ENCODE assay signal across 11 cellular contexts in the genomic region with DNA sequence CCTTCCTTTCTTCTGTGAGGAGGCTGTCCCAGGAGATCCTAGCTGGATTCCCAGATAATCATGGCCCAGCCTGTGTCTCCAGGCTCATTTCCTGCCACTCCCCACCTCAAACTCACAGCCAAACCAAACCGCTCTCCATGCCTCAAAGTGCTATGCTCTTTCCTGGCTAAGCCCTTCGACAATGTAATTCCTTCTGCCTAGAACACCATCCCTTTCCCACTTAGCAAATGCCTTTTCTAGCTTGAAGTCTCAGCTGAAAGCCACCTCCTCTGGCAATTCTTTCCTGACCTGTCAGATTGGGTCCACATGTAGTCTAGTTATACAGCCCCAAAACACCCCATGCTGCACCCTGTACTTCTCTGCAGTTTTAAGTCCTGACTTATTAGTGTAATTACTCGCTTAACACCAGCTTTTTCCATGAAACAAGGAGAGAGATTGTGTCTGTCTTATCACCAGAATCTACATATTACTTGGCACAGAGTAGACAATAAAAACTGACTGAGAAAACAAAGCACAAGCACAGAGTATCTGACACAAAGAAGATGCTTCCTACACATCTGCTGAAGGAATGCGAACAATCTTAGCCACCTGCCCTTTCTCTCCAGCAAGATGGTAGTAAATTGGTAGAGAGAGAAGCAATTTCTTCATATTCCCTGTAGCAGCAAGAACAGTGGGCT. TPM values are rescaled to one million over a fixed set of nuclear protein-coding genes. Genes with fewer than 3 reads are reported as not detected.
A peak's percentile ranks its signal among the peaks of the same experiment; 100 is the strongest.
DNase-seq lines count a peak whose midpoint lies in the region; ATAC-seq, FAIRE-seq and TF ChIP-seq lines count a peak whose summit lies in the region.
"Had no signal": no experiment of that assay in that cellular context is flagged by ENCODE, and none has a peak within 500 bp of the region (broad histone marks: within the 10 kb centered on the region; RNA-seq: fewer than 3 reads in every experiment).

No MANE protein-coding gene starts in this region.

- peaks cover 85% of the 10 kb centered on the region for H3K4me1 ChIP-seq in HepG2 (ENCODE audit: insufficient read depth, low read length)
- H3K4me1 ChIP-seq in thymus (ENCODE audit: control insufficient read depth, insufficient read depth, low read length) = peaks cover 7% of the 10 kb centered on the region

- peaks cover 67% of the 10 kb centered on the region for H3K4me1 Mint-ChIP-seq in activated CD4-positive, alpha-beta T cell treated with anti-CD3 and anti-CD28 coated beads for 36 hours
- H3K4me1 Mint-ChIP-seq in dendritic cell treated with granulocyte-macrophage colony-stimulating factor and Interleukin-4, amounts not matched to agents 40 ng/mL and 50 ng/mL, for 4 days (ENCODE audit: low read depth) = peaks cover 89% of the 10 kb centered on the region

- TF ChIP-seq CTCF in HepG2 (CRISPR knock-in tag; IDR thresholded peaks at IDR 0.05) = no peak

- H3K27me3 Mint-ChIP-seq in activated CD4-positive, alpha-beta T cell treated with anti-CD3 and anti-CD28 coated beads for 36 hours = no peaks in the 10 kb centered on the region
- H3K27me3 Mint-ChIP-seq in dendritic cell treated with granulocyte-macrophage colony-stimulating factor and Interleukin-4, amounts not matched to agents 40 ng/mL and 50 ng/mL, for 4 days = no peaks in the 10 kb centered on the region

- TF ChIP-seq EP300 in HepG2 (IDR thresholded peaks at IDR 0.05; ENCODE audit: low read depth in 2 of 2, low read length in 2 of 2) = no peak
- no peak for TF ChIP-seq EP300 in HepG2 (CRISPR knock-in tag; IDR thresholded peaks at IDR 0.05; ENCODE audit: borderline replicate concordance)

- H3K36me3 ChIP-seq in HepG2 (replicated peaks in 1 of 2; ENCODE audit: control insufficient read depth in 1 of 2, insufficient read depth in 2 of 2, low read length in 2 of 2) (peaks cover 0 to 12% of the 10 kb centered on the region in 2 experiments; a peak in 2 of 5 replicates), thymus (ENCODE audit: control insufficient read depth, insufficient read depth) (peaks cover 3% of the 10 kb centered on the region)

- ATAC-seq in activated CD4-positive, alpha-beta T cell treated with anti-CD3 and anti-CD28 coated beads for 36 hours = no peak
- ATAC-seq in HepG2 (peak; percentile 49), GM19395 (IDR thresholded peaks at IDR 0.05; ENCODE audit: unreplicated experiment) (no peak)

- no peak for TF ChIP-seq RAD21 in HepG2 (CRISPR knock-in tag; IDR thresholded peaks at IDR 0.05)

- H3K4me2 ChIP-seq in HepG2 (ENCODE audit: low read depth, low read length) = peak overlapping the region; percentile 96

- H3K9me3 ChIP-seq in HepG2 (ENCODE audit: low read length) (no peaks in the 10 kb centered on the region), thymus (ENCODE audit: control insufficient read depth) (no peaks in the 10 kb centered on the region)

- H3K27ac ChIP-seq in HepG2 (ENCODE audit: extremely low read length, insufficient read depth, low read length) (peak overlapping the region; percentile 93), thymus (ENCODE audit: low read depth) (peak overlapping the region; percentile 48)
- H3K27ac ChIP-seq: SK-N-MC had no signal

- TF ChIP-seq POLR2A in HepG2 (IDR thresholded peaks at IDR 0.05; ENCODE audit: insufficient read depth in 1 of 2, low read depth in 2 of 2, low read length in 2 of 2) = no peak

- no peak overlapping the region for H2AFZ ChIP-seq in HepG2 (ENCODE audit: low read length)

- WGBS in HepG2 (ENCODE audit: low lambda C conversion rate) = 25% methylated on average over 4 of the region's 4 CpGs
- WGBS in thymus = 97% methylated on average over 4 of the region's 4 CpGs

- H3K27me3 ChIP-seq in HepG2 (ENCODE audit: control insufficient read depth in 1 of 2, insufficient read depth in 2 of 2, low read length in 2 of 2) (peaks cover 0 to under 1% of the 10 kb centered on the region in 2 experiments; a peak in 1 of 5 replicates), thymus (ENCODE audit: control insufficient read depth, insufficient read depth) (no peaks in the 10 kb centered on the region)

- POLR2A ChIA-PET in activated CD4-positive, alpha-beta T cell treated with anti-CD3 and anti-CD28 coated beads for 36 hours (lab: Charles Lee) = no interaction called here
- POLR2A ChIA-PET in HepG2 (lab: Yijun Ruan, JAX) = interaction anchor here (0.9 to 3.6 kb wide), 12 partner anchors 9 to 243 kb away, joined by 3 to 22 read pairs (median 4); a partner anchor contains a TSS

- H3K4me3 ChIP-seq in HepG2 (replicated peaks in 1 of 3; ENCODE audit: insufficient read depth in 1 of 3, low read depth in 2 of 3, low read length in 3 of 3) (peak overlapping the region; percentile 27 to 66 (median 46)), thymus (ENCODE audit: low read length) (no peak overlapping the region)
- H3K4me3 ChIP-seq: SK-N-MC had no signal

- no peak for DNase-seq in activated CD4-positive, alpha-beta T cell treated with anti-CD3 and anti-CD28 coated beads for 36 hours
- DNase-seq in activated CD4-positive, alpha-beta T cell treated with anti-CD3 and anti-CD28 coated beads for 4 hours = no peak
- DNase-seq in HepG2 (ENCODE audit: low spot score) (no peak), midbrain (lab: John Stamatoyannopoulos, UW) (no peak)
- no peak for DNase-seq in activated CD8-positive, alpha-beta memory T cell treated with anti-CD3 and anti-CD28 coated beads, Interleukin-2, amount 50 U/mL, for 48 hours
- DNase-seq: 8988T had no signal

- H3K36me3 Mint-ChIP-seq in activated CD4-positive, alpha-beta T cell treated with anti-CD3 and anti-CD28 coated beads for 36 hours (ENCODE audit: low read depth) = peaks cover 28% of the 10 kb centered on the region
- H3K36me3 Mint-ChIP-seq in dendritic cell treated with granulocyte-macrophage colony-stimulating factor and Interleukin-4, amounts not matched to agents 40 ng/mL and 50 ng/mL, for 4 days (ENCODE audit: low read depth) = peaks cover 88% of the 10 kb centered on the region

- in situ Hi-C loops in HepG2 (cut with HindIII; ENCODE audit: extremely low pct_ligation_motif_present, low pct_unique_long_range_greater_than_20kb) = no loop called here

- H3K9me3 Mint-ChIP-seq in activated CD4-positive, alpha-beta T cell treated with anti-CD3 and anti-CD28 coated beads for 36 hours (ENCODE audit: low read depth) = no peaks in the 10 kb centered on the region
- H3K9me3 Mint-ChIP-seq in dendritic cell treated with granulocyte-macrophage colony-stimulating factor and Interleukin-4, amounts not matched to agents 40 ng/mL and 50 ng/mL, for 4 days = no peaks in the 10 kb centered on the region

- intact Hi-C loops in activated CD4-positive, alpha-beta T cell treated with anti-CD3 and anti-CD28 coated beads for 36 hours (cut with DNase I, micrococcal nuclease) = no loop called here
- intact Hi-C loops in dendritic cell treated with granulocyte-macrophage colony-stimulating factor and Interleukin-4, amounts not matched to agents 40 ng/mL and 50 ng/mL, for 4 days (cut with micrococcal nuclease) = no loop called here
- intact Hi-C loops in HepG2 (cut with micrococcal nuclease; ENCODE audit: unreplicated experiment) = no loop called here

- CTCF ChIA-PET in activated CD4-positive, alpha-beta T cell treated with anti-CD3 and anti-CD28 coated beads for 36 hours (lab: Charles Lee) = interaction anchor here (1.0 to 1.1 kb wide), 2 partner anchors 11 to 152 kb away, joined by 3 to 8 read pairs; no protein-coding TSS in a partner anchor
- CTCF ChIA-PET in HepG2 (lab: Yijun Ruan, JAX; ENCODE audit: low intra/inter-chr PET ratio, low total read pairs) = no interaction called here

- peaks cover 80% of the 10 kb centered on the region for H3K79me2 ChIP-seq in HepG2 (ENCODE audit: insufficient read depth, low read length)

- no peak for FAIRE-seq in HepG2 (lab: Jason Lieb, UNC)

- H3K27ac Mint-ChIP-seq in activated CD4-positive, alpha-beta T cell treated with anti-CD3 and anti-CD28 coated beads for 36 hours = peak overlapping the region; percentile 4
- peak overlapping the region; percentile 7 for H3K27ac Mint-ChIP-seq in dendritic cell treated with granulocyte-macrophage colony-stimulating factor and Interleukin-4, amounts not matched to agents 40 ng/mL and 50 ng/mL, for 4 days

- H3K9ac ChIP-seq in HepG2 (ENCODE audit: insufficient read depth, low read depth, low read length) = peak overlapping the region; percentile 72

- no peaks in the 10 kb centered on the region for H4K20me1 ChIP-seq in HepG2 (ENCODE audit: insufficient read depth, low read length)

- TSS peak; percentile 91 for BruUV-seq in HepG2 (replicated peaks; lab: Mats Ljungman, UMichigan)

- H3K4me3 Mint-ChIP-seq in activated CD4-positive, alpha-beta T cell treated with anti-CD3 and anti-CD28 coated beads for 36 hours = no peak overlapping the region
- H3K4me3 Mint-ChIP-seq in dendritic cell treated with granulocyte-macrophage colony-stimulating factor and Interleukin-4, amounts not matched to agents 40 ng/mL and 50 ng/mL, for 4 days = no peak overlapping the region

RNA-seq across cellular contexts. Expression of a gene that starts 5.4 kb away (rescaled TPM):
- total RNA-seq in activated CD4-positive, alpha-beta T cell treated with anti-CD3 and anti-CD28 coated beads for 36 hours = 10 to 100 TPM; 48.4 to 60.4 TPM
- 38.7 and 46.2 TPM in 2 replicates for total RNA-seq in HepG2 (2016; rRNA removed; fragmentation: Illumina TruSeq; extraction: Trizol)
- total RNA-seq in HepG2 (2016; cell fraction: cytosol; rRNA removed; fragmentation: Illumina TruSeq; extraction: Trizol; ENCODE audit: low read depth) = 9.6 and 10.3 TPM in 2 replicates
- total RNA-seq in HepG2 (2016; cell fraction: insoluble cytoplasmic fraction; rRNA removed; fragmentation: Illumina TruSeq; extraction: Trizol) = 37.1 and 41.8 TPM in 2 replicates
- total RNA-seq in HepG2 (2016; cell fraction: membrane; rRNA removed; fragmentation: Illumina TruSeq; extraction: Trizol) = 26.1 and 27.6 TPM in 2 replicates
- 24.8 and 31.3 TPM in 2 replicates for total RNA-seq in HepG2 (2016; cell fraction: nucleus; rRNA removed; fragmentation: Illumina TruSeq; extraction: Trizol)
- polyA plus RNA-seq in HepG2 (2011; rRNA removed) (27.1 and 28.1 TPM in 2 replicates), thymus (31.3 TPM)
- polyA plus RNA-seq in HepG2 (2011; cell fraction: cytosol; rRNA removed) = 21.8 and 22.0 TPM in 2 replicates
- 35.8 and 38.4 TPM in 2 replicates for polyA plus RNA-seq in HepG2 (2011; cell fraction: nucleus; rRNA removed)
- polyA plus RNA-seq in HepG2 (2012) = 25.7 and 28.0 TPM in 2 replicates
- polyA plus RNA-seq in HepG2 (2016; cell fraction: cytosol; fragmentation: Illumina TruSeq; extraction: Trizol; ENCODE audit: low read depth) = 4.6 and 5.3 TPM in 2 replicates
- 44.5 and 52.1 TPM in 2 replicates for polyA plus RNA-seq in HepG2 (2016; cell fraction: insoluble cytoplasmic fraction; fragmentation: Illumina TruSeq; extraction: Trizol; ENCODE audit: low read depth)
- polyA plus RNA-seq in HepG2 (2016; cell fraction: membrane; fragmentation: Illumina TruSeq; extraction: Trizol; ENCODE audit: low read depth) = 13.3 and 13.6 TPM in 2 replicates
- polyA plus RNA-seq in HepG2 (2016; cell fraction: nucleus; fragmentation: Illumina TruSeq; extraction: Trizol; ENCODE audit: insufficient read depth, low read depth) = 60.9 and 65.2 TPM in 2 replicates
- polyA minus RNA-seq in HepG2 (2011; rRNA and poly(A)+ RNA removed; ENCODE audit: low replicate concordance) = 37.4 and 51.8 TPM in 2 replicates
- polyA minus RNA-seq in HepG2 (2011; cell fraction: cytosol; rRNA and poly(A)+ RNA removed) = 14.8 and 19.4 TPM in 2 replicates
- 23.9 and 26.0 TPM in 2 replicates for polyA minus RNA-seq in HepG2 (2011; cell fraction: nucleus; rRNA and poly(A)+ RNA removed)

RNA-seq across cellular contexts. Expression of a gene that starts 44.4 kb away (rescaled TPM):
- under 1 TPM; 0.18 to 0.26 TPM for total RNA-seq in activated CD4-positive, alpha-beta T cell treated with anti-CD3 and anti-CD28 coated beads for 36 hours
- total RNA-seq in HepG2 (2016; rRNA removed; fragmentation: Illumina TruSeq; extraction: Trizol) = 30.4 and 35.1 TPM in 2 replicates
- 5.9 and 7.6 TPM in 2 replicates for total RNA-seq in HepG2 (2016; cell fraction: cytosol; rRNA removed; fragmentation: Illumina TruSeq; extraction: Trizol; ENCODE audit: low read depth)
- 25.6 and 34.0 TPM in 2 replicates for total RNA-seq in HepG2 (2016; cell fraction: insoluble cytoplasmic fraction; rRNA removed; fragmentation: Illumina TruSeq; extraction: Trizol)
- 13.2 and 15.4 TPM in 2 replicates for total RNA-seq in HepG2 (2016; cell fraction: membrane; rRNA removed; fragmentation: Illumina TruSeq; extraction: Trizol)
- total RNA-seq in HepG2 (2016; cell fraction: nucleus; rRNA removed; fragmentation: Illumina TruSeq; extraction: Trizol) = 26.9 and 31.0 TPM in 2 replicates
- polyA plus RNA-seq in HepG2 (2011; rRNA removed) (38.2 and 41.7 TPM in 2 replicates), thymus (0.59 TPM)
- polyA plus RNA-seq in HepG2 (2011; cell fraction: cytosol; rRNA removed) = 29.0 and 39.2 TPM in 2 replicates
- polyA plus RNA-seq in HepG2 (2011; cell fraction: nucleus; rRNA removed) = 86.1 and 97.2 TPM in 2 replicates
- 34.9 and 37.3 TPM in 2 replicates for polyA plus RNA-seq in HepG2 (2012)
- 4.4 and 6.6 TPM in 2 replicates for polyA plus RNA-seq in HepG2 (2016; cell fraction: cytosol; fragmentation: Illumina TruSeq; extraction: Trizol; ENCODE audit: low read depth)
- 20.8 and 23.2 TPM in 2 replicates for polyA plus RNA-seq in HepG2 (2016; cell fraction: insoluble cytoplasmic fraction; fragmentation: Illumina TruSeq; extraction: Trizol; ENCODE audit: low read depth)
- 8.8 and 10.0 TPM in 2 replicates for polyA plus RNA-seq in HepG2 (2016; cell fraction: membrane; fragmentation: Illumina TruSeq; extraction: Trizol; ENCODE audit: low read depth)
- 40.0 and 40.3 TPM in 2 replicates for polyA plus RNA-seq in HepG2 (2016; cell fraction: nucleus; fragmentation: Illumina TruSeq; extraction: Trizol; ENCODE audit: insufficient read depth, low read depth)
- polyA minus RNA-seq in HepG2 (2011; rRNA and poly(A)+ RNA removed; ENCODE audit: low replicate concordance) = 0.12 and 47.7 TPM in 2 replicates
- 22.0 and 26.2 TPM in 2 replicates for polyA minus RNA-seq in HepG2 (2011; cell fraction: cytosol; rRNA and poly(A)+ RNA removed)
- polyA minus RNA-seq in HepG2 (2011; cell fraction: nucleus; rRNA and poly(A)+ RNA removed) = 45.7 and 67.4 TPM in 2 replicates
- total RNA-seq: urinary bladder had no signal
- polyA plus RNA-seq: urinary bladder had no signal

RNA-seq across cellular contexts. Expression of a gene that starts 46.7 kb away (rescaled TPM):
- total RNA-seq in activated CD4-positive, alpha-beta T cell treated with anti-CD3 and anti-CD28 coated beads for 36 hours = under 1 TPM; 0.11 to 0.16 TPM
- 4.1 and 4.5 TPM in 2 replicates for total RNA-seq in HepG2 (2016; rRNA removed; fragmentation: Illumina TruSeq; extraction: Trizol)
- 0.44 and 0.61 TPM in 2 replicates for total RNA-seq in HepG2 (2016; cell fraction: cytosol; rRNA removed; fragmentation: Illumina TruSeq; extraction: Trizol; ENCODE audit: low read depth)
- total RNA-seq in HepG2 (2016; cell fraction: insoluble cytoplasmic fraction; rRNA removed; fragmentation: Illumina TruSeq; extraction: Trizol) = 3.6 and 4.2 TPM in 2 replicates
- total RNA-seq in HepG2 (2016; cell fraction: membrane; rRNA removed; fragmentation: Illumina TruSeq; extraction: Trizol) = 2.1 and 2.3 TPM in 2 replicates
- 4.0 and 4.1 TPM in 2 replicates for total RNA-seq in HepG2 (2016; cell fraction: nucleus; rRNA removed; fragmentation: Illumina TruSeq; extraction: Trizol)
- 6.8 and 7.6 TPM in 2 replicates for polyA plus RNA-seq in HepG2 (2011; rRNA removed)
- 3.3 and 4.0 TPM in 2 replicates for polyA plus RNA-seq in HepG2 (2011; cell fraction: cytosol; rRNA removed)
- polyA plus RNA-seq in HepG2 (2011; cell fraction: nucleus; rRNA removed) = 11.9 and 13.4 TPM in 2 replicates
- polyA plus RNA-seq in HepG2 (2012) = 4.9 and 6.0 TPM in 2 replicates
- polyA plus RNA-seq in HepG2 (2016; cell fraction: cytosol; fragmentation: Illumina TruSeq; extraction: Trizol; ENCODE audit: low read depth) = 0.32 and 0.33 TPM in 2 replicates
- polyA plus RNA-seq in HepG2 (2016; cell fraction: insoluble cytoplasmic fraction; fragmentation: Illumina TruSeq; extraction: Trizol; ENCODE audit: low read depth) = 4.6 and 4.8 TPM in 2 replicates
- polyA plus RNA-seq in HepG2 (2016; cell fraction: membrane; fragmentation: Illumina TruSeq; extraction: Trizol; ENCODE audit: low read depth) = 1.0 and 1.3 TPM in 2 replicates
- polyA plus RNA-seq in HepG2 (2016; cell fraction: nucleus; fragmentation: Illumina TruSeq; extraction: Trizol; ENCODE audit: insufficient read depth, low read depth) = 8.1 and 9.5 TPM in 2 replicates
- polyA minus RNA-seq in HepG2 (2011; rRNA and poly(A)+ RNA removed; ENCODE audit: low replicate concordance) = 0.05 and 3.6 TPM in 2 replicates
- 2.0 and 2.2 TPM in 2 replicates for polyA minus RNA-seq in HepG2 (2011; cell fraction: cytosol; rRNA and poly(A)+ RNA removed)
- polyA minus RNA-seq in HepG2 (2011; cell fraction: nucleus; rRNA and poly(A)+ RNA removed) = 4.0 and 5.1 TPM in 2 replicates
- polyA plus RNA-seq in thymus = 0.16 TPM
- polyA plus RNA-seq: urinary bladder had no signal

Comparison
In these comparisons a context has a peak if more than half of its experiments do, and no peak if none do; other contexts are left out.
1. RNA of a gene that starts 44.4 kb away (total RNA-seq): 5.9 to 35.1 TPM in HepG2; 0.18 to 0.26 TPM in activated CD4-positive, alpha-beta T cell treated with anti-CD3 and anti-CD28 coated beads for 36 hours; every median in the first group is over 4 times any median in the second.